Comparison of ENCODE assay signal across 1 cellular context in the genomic region with DNA sequence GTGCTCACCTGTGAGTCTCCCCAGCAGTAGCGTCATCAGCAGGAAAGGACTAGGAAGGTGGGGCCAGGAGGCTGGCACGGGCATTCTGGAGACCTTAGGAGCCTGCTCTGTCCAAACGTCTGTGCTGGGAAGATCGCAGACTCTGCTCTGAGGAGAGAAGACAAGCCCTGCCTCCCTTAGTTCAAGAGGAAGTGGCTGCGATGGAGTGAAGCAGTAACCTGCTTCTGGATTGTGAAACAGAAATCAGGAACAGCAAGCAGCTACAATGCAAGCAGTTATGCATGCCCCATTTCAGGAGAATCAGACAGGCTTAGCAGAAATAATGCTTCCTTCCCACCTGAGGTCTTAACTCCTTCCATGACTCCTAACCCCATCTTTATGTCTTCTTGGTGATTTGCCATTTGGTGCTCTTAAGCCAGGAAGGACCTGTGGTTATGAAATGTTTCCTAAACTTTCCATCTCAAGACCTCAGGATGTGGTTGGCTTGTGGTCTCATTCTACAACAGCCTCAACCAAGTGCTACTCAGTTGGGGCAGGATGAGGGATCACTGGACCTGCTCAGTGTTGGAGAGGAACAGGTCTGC.
TF ChIP-seq lines count a peak whose summit lies in the region.

A gene (minus strand): TSS at position 149 of the 584 bp plus-strand sequence. CDS start 65 bp downstream, at position 84.

TF ChIP-seq in SK-N-SH, 30 proteins besides CTCF, POLR2A, EP300 and RAD21 (continued from another document):
- TF ChIP-seq, protein P1, sequence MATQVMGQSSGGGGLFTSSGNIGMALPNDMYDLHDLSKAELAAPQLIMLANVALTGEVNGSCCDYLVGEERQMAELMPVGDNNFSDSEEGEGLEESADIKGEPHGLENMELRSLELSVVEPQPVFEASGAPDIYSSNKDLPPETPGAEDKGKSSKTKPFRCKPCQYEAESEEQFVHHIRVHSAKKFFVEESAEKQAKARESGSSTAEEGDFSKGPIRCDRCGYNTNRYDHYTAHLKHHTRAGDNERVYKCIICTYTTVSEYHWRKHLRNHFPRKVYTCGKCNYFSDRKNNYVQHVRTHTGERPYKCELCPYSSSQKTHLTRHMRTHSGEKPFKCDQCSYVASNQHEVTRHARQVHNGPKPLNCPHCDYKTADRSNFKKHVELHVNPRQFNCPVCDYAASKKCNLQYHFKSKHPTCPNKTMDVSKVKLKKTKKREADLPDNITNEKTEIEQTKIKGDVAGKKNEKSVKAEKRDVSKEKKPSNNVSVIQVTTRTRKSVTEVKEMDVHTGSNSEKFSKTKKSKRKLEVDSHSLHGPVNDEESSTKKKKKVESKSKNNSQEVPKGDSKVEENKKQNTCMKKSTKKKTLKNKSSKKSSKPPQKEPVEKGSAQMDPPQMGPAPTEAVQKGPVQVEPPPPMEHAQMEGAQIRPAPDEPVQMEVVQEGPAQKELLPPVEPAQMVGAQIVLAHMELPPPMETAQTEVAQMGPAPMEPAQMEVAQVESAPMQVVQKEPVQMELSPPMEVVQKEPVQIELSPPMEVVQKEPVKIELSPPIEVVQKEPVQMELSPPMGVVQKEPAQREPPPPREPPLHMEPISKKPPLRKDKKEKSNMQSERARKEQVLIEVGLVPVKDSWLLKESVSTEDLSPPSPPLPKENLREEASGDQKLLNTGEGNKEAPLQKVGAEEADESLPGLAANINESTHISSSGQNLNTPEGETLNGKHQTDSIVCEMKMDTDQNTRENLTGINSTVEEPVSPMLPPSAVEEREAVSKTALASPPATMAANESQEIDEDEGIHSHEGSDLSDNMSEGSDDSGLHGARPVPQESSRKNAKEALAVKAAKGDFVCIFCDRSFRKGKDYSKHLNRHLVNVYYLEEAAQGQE (IDR thresholded peaks at IDR 0.05; ENCODE audit: low read depth, low read length) = no peak
- no peak for TF ChIP-seq MXI1 (IDR thresholded peaks at IDR 0.05; ENCODE audit: low read depth, low read length)
- no peak for TF ChIP-seq NFIC (IDR thresholded peaks at IDR 0.05; ENCODE audit: borderline replicate concordance)
- no peak for TF ChIP-seq MEF2A (IDR thresholded peaks at IDR 0.05; ENCODE audit: borderline replicate concordance, low read depth)
- TF ChIP-seq SMC3 (IDR thresholded peaks at IDR 0.05; ENCODE audit: low read depth, low read length) = no peak
- TF ChIP-seq, protein P2, sequence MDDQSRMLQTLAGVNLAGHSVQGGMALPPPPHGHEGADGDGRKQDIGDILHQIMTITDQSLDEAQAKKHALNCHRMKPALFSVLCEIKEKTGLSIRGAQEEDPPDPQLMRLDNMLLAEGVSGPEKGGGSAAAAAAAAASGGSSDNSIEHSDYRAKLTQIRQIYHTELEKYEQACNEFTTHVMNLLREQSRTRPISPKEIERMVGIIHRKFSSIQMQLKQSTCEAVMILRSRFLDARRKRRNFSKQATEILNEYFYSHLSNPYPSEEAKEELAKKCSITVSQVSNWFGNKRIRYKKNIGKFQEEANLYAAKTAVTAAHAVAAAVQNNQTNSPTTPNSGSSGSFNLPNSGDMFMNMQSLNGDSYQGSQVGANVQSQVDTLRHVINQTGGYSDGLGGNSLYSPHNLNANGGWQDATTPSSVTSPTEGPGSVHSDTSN (IDR thresholded peaks at IDR 0.05) = no peak
- TF ChIP-seq GABPA (IDR thresholded peaks at IDR 0.05; ENCODE audit: low read depth) = no peak
- no peak for TF ChIP-seq YY1 (IDR thresholded peaks at IDR 0.05; ENCODE audit: low read depth)
- no peak for TF ChIP-seq TAF1 (IDR thresholded peaks at IDR 0.05; ENCODE audit: borderline replicate concordance, low read depth, low read length)
